ENCODE assay signal across 8 cellular contexts in the genomic region with DNA sequence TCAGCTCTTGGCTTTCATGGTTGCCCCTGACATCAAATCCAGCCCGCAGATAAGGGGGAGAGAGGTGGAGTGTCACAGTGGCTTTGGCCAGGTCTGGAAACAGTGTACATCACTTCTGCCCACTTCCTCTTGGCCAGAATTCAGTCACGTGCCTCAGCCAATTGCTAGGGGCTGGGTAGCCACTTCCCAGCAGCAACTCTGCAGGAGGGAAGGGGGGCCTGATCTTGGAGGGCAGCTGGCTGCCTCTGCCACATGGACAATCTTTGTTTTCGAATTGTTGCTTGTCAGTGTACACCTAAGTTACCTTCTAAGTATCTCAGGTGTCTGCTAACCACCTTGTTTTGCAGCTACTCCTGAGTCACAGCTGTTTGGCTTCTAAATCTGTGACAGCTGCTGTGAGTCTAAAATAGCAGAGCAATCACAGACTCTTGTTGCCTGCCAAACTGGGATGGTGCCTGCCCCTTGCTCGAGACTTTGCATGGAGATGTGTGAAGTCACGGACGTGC. TPM values are rescaled to one million over a fixed set of nuclear protein-coding genes. Genes with fewer than 3 reads are reported as not detected.
DNase-seq lines count a peak whose midpoint lies in the region; ATAC-seq and TF ChIP-seq lines count a peak whose summit lies in the region.

No MANE protein-coding gene starts in this region.

- ATAC-seq in HG02798 (IDR thresholded peaks at IDR 0.05; ENCODE audit: poor library complexity, unreplicated experiment) (peak; percentile 40), Right ventricle myocardium inferior (peak; percentile 71), GM18907 (IDR thresholded peaks at IDR 0.05; ENCODE audit: unreplicated experiment) (no peak), GM18505 (IDR thresholded peaks at IDR 0.05; ENCODE audit: unreplicated experiment) (no peak), HG03378 (IDR thresholded peaks at IDR 0.05; ENCODE audit: unreplicated experiment) (no peak)
- peak; percentile 74 for ATAC-seq in stimulated activated memory B cell treated with anti-CD40 and anti-IgM and Interleukin-4, amounts not matched to agents 10 μg/mL and 1 μg/mL and 100 μg/mL, for 72 hours

- H3K27ac ChIP-seq in SJCRH30 = peak overlapping the region; percentile 91

- 0 out of 2 replicates have a peak overlapping the region, but pooled peaks have one; percentile 8 for H3K4me3 ChIP-seq in SJCRH30

- H3K27ac Mint-ChIP-seq in stimulated activated memory B cell treated with anti-CD40 and anti-IgM and Interleukin-4, amounts not matched to agents 10 μg/mL and 1 μg/mL and 100 μg/mL, for 72 hours = peak overlapping the region; percentile 35

- peaks cover 26% of the 10 kb centered on the region for H3K4me1 Mint-ChIP-seq in stimulated activated memory B cell treated with anti-CD40 and anti-IgM and Interleukin-4, amounts not matched to agents 10 μg/mL and 1 μg/mL and 100 μg/mL, for 72 hours

- no peaks in the 10 kb centered on the region for H3K27me3 ChIP-seq in SJCRH30

- no peak for TF ChIP-seq POLR2A in GM18505 (IDR thresholded peaks at IDR 0.05; ENCODE audit: borderline replicate concordance, extremely low read depth, insufficient read depth, insufficient read length)

- H3K27me3 Mint-ChIP-seq in stimulated activated memory B cell treated with anti-CD40 and anti-IgM and Interleukin-4, amounts not matched to agents 10 μg/mL and 1 μg/mL and 100 μg/mL, for 72 hours = no peaks in the 10 kb centered on the region

- H3K4me3 Mint-ChIP-seq in stimulated activated memory B cell treated with anti-CD40 and anti-IgM and Interleukin-4, amounts not matched to agents 10 μg/mL and 1 μg/mL and 100 μg/mL, for 72 hours = no peak overlapping the region

- DNase-seq in CMK (ENCODE audit: low read depth) (peak; percentile 61), SJCRH30 (peak; percentile 79 to 82), Right ventricle myocardium inferior (ENCODE audit: missing footprints) (peak; percentile 76)

- intact Hi-C loops in Right ventricle myocardium inferior (cut with DNase I) = loop anchor here (5.0 kb wide), 1 partner anchor 39 kb away; a partner anchor contains a TSS

- H3K9me3 Mint-ChIP-seq in stimulated activated memory B cell treated with anti-CD40 and anti-IgM and Interleukin-4, amounts not matched to agents 10 μg/mL and 1 μg/mL and 100 μg/mL, for 72 hours = no peaks in the 10 kb centered on the region

- H3K36me3 Mint-ChIP-seq in stimulated activated memory B cell treated with anti-CD40 and anti-IgM and Interleukin-4, amounts not matched to agents 10 μg/mL and 1 μg/mL and 100 μg/mL, for 72 hours = no peaks in the 10 kb centered on the region

- H3K9me3 ChIP-seq in SJCRH30 (replicated peaks) = no peaks in the 10 kb centered on the region

- peaks cover 62% of the 10 kb centered on the region for H3K4me1 ChIP-seq in SJCRH30

- H3K36me3 ChIP-seq in SJCRH30 = no peaks in the 10 kb centered on the region

RNA-seq across cellular contexts. Expression of a gene that starts 41.0 kb away (rescaled TPM):
- total RNA-seq in SJCRH30 (2014; rRNA removed; shearing (Covaris generic)) = 25.0 and 28.0 TPM in 2 replicates
- 34.1 TPM for total RNA-seq in Right ventricle myocardium inferior

Comparison
In these comparisons a context has a peak if more than half of its experiments do, and no peak if none do; other contexts are left out.
1. ATAC-seq: peak in HG02798 (single experiment), Right ventricle myocardium inferior (single experiment) and stimulated activated memory B cell treated with anti-CD40 and anti-IgM and Interleukin-4, amounts not matched to agents 10 μg/mL and 1 μg/mL and 100 μg/mL, for 72 hours (single experiment); none in GM18907 (single experiment), GM18505 (single experiment) and HG03378 (single experiment).
2. Peak in every context shown above with its lines, with median percentiles within 50 percentile points of each other: DNase-seq.